Comparison of ENCODE assay signal across 1 cellular context in the genomic region with DNA sequence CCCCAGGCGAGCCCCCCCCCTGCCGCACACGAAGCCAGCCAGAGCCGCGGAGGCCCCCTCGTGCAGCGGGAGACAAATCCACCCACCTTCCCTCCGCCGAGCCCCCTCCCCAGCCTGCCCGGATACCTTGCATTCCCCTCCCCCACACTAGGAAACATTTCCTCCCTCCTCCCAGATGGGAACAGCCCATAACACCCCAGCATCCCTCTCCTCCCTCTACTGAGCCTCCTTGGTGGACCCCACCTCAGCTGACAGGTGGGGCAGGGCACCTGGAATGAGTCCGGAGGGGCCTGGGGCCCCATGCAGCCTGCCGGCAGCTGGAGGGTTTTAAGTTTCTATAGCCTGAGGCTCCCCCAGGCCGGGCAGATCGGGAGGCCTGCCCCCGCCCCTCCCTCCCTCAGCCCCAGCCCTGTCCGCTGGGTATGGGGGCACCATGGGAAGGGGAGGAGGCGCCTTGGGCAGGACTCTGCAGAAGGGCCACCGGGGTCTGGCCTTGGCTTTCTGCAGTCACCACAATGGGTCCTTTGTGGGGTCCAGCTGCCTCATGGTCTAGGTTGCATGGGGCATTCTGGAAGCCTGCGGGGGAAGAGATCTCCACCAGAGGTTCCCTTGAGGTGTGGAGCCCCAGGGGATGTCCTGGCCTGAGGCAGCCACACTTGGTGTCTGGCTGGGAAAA.
TF ChIP-seq lines count a peak whose summit lies in the region.

No MANE protein-coding gene starts in this region.

TF ChIP-seq in K562, 482 proteins besides CTCF, POLR2A, EP300 and RAD21 (continued from another document):
- TF ChIP-seq, protein P1, sequence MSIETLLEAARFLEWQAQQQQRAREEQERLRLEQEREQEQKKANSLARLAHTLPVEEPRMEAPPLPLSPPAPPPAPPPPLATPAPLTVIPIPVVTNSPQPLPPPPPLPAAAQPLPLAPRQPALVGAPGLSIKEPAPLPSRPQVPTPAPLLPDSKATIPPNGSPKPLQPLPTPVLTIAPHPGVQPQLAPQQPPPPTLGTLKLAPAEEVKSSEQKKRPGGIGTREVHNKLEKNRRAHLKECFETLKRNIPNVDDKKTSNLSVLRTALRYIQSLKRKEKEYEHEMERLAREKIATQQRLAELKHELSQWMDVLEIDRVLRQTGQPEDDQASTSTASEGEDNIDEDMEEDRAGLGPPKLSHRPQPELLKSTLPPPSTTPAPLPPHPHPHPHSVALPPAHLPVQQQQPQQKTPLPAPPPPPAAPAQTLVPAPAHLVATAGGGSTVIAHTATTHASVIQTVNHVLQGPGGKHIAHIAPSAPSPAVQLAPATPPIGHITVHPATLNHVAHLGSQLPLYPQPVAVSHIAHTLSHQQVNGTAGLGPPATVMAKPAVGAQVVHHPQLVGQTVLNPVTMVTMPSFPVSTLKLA (conservative IDR thresholded peaks at IDR 0.05) = no peak
- TF ChIP-seq RUNX1 (IDR thresholded peaks at IDR 0.05; ENCODE audit: low read depth) (no peak), SIN3B (IDR thresholded peaks at IDR 0.05; ENCODE audit: low read depth) (no peak), TEAD4 (IDR thresholded peaks at IDR 0.05; ENCODE audit: low read length) (no peak), TEAD4 (CRISPR knock-in tag; IDR thresholded peaks at IDR 0.05; ENCODE audit: borderline replicate concordance) (no peak), RB1 (IDR thresholded peaks at IDR 0.05; ENCODE audit: low read depth) (no peak), ZNF324 (CRISPR knock-in tag; IDR thresholded peaks at IDR 0.05) (no peak), MCM3 (IDR thresholded peaks at IDR 0.05) (no peak), ZNF695 (CRISPR knock-in tag; IDR thresholded peaks at IDR 0.05) (no peak), CREBBP (IDR thresholded peaks at IDR 0.05; ENCODE audit: low read depth, low read length) (no peak), ZNF212 (CRISPR knock-in tag; IDR thresholded peaks at IDR 0.05) (no peak), KAT7 (CRISPR knock-in tag; IDR thresholded peaks at IDR 0.05; ENCODE audit: borderline replicate concordance) (no peak), CREB1 (IDR thresholded peaks at IDR 0.05) (no peak), CREB1 (CRISPR knock-in tag; IDR thresholded peaks at IDR 0.05) (no peak)
